ENCODE assay signal across 1 cellular context in the genomic region with DNA sequence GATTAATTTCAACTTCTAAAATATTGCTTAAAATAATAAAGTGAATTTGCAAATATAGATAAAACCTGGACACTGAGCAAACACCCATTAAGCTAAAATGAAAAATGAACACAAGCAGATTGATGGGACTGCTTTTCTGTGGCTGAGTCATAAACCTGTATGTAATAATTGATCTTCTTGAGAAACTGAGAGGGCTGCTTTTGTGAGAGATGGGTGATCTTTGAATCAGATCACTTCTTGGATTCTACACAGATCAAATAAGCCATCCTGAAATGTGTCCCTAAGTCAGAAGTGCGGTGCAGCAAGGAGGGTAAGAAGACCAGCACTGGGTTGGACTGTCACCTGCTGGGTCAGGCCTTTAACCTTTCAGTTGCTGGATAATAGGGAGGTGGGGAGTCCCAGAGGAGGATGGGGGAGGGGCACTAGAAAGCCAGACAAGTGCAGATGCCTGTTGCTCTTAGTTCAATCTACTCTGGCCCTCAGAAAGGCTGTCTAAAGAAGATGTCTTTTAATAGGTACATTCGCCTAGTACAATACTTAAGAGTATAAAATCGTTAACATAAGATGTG.
TF ChIP-seq lines count a peak whose summit lies in the region.

No MANE protein-coding gene starts in this region.

TF ChIP-seq in WTC11, 78 proteins besides CTCF, POLR2A, EP300 and RAD21 (continued from another document):
- TF ChIP-seq, protein P1, sequence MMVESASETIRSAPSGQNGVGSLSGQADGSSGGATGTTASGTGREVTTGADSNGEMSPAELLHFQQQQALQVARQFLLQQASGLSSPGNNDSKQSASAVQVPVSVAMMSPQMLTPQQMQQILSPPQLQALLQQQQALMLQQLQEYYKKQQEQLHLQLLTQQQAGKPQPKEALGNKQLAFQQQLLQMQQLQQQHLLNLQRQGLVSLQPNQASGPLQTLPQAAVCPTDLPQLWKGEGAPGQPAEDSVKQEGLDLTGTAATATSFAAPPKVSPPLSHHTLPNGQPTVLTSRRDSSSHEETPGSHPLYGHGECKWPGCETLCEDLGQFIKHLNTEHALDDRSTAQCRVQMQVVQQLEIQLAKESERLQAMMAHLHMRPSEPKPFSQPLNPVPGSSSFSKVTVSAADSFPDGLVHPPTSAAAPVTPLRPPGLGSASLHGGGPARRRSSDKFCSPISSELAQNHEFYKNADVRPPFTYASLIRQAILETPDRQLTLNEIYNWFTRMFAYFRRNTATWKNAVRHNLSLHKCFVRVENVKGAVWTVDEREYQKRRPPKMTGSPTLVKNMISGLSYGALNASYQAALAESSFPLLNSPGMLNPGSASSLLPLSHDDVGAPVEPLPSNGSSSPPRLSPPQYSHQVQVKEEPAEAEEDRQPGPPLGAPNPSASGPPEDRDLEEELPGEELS (CRISPR knock-in tag; IDR thresholded peaks at IDR 0.05), result no peak
- TF ChIP-seq ZNF219 (CRISPR knock-in tag; IDR thresholded peaks at IDR 0.05; ENCODE audit: borderline replicate concordance) (no peak), OVOL2 (CRISPR knock-in tag; IDR thresholded peaks at IDR 0.05; ENCODE audit: borderline replicate concordance) (no peak), TP53 (CRISPR knock-in tag; IDR thresholded peaks at IDR 0.05) (no peak), IRF2 (CRISPR knock-in tag; IDR thresholded peaks at IDR 0.05; ENCODE audit: borderline replicate concordance, low read depth) (no peak)
- TF ChIP-seq, protein P2, sequence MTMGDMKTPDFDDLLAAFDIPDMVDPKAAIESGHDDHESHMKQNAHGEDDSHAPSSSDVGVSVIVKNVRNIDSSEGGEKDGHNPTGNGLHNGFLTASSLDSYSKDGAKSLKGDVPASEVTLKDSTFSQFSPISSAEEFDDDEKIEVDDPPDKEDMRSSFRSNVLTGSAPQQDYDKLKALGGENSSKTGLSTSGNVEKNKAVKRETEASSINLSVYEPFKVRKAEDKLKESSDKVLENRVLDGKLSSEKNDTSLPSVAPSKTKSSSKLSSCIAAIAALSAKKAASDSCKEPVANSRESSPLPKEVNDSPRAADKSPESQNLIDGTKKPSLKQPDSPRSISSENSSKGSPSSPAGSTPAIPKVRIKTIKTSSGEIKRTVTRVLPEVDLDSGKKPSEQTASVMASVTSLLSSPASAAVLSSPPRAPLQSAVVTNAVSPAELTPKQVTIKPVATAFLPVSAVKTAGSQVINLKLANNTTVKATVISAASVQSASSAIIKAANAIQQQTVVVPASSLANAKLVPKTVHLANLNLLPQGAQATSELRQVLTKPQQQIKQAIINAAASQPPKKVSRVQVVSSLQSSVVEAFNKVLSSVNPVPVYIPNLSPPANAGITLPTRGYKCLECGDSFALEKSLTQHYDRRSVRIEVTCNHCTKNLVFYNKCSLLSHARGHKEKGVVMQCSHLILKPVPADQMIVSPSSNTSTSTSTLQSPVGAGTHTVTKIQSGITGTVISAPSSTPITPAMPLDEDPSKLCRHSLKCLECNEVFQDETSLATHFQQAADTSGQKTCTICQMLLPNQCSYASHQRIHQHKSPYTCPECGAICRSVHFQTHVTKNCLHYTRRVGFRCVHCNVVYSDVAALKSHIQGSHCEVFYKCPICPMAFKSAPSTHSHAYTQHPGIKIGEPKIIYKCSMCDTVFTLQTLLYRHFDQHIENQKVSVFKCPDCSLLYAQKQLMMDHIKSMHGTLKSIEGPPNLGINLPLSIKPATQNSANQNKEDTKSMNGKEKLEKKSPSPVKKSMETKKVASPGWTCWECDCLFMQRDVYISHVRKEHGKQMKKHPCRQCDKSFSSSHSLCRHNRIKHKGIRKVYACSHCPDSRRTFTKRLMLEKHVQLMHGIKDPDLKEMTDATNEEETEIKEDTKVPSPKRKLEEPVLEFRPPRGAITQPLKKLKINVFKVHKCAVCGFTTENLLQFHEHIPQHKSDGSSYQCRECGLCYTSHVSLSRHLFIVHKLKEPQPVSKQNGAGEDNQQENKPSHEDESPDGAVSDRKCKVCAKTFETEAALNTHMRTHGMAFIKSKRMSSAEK (CRISPR knock-in tag; IDR thresholded peaks at IDR 0.05; ENCODE audit: borderline replicate concordance), result no peak
- TF ChIP-seq, protein P3, sequence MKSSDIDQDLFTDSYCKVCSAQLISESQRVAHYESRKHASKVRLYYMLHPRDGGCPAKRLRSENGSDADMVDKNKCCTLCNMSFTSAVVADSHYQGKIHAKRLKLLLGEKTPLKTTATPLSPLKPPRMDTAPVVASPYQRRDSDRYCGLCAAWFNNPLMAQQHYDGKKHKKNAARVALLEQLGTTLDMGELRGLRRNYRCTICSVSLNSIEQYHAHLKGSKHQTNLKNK (CRISPR knock-in tag; IDR thresholded peaks at IDR 0.05), result no peak
- TF ChIP-seq, protein P4, sequence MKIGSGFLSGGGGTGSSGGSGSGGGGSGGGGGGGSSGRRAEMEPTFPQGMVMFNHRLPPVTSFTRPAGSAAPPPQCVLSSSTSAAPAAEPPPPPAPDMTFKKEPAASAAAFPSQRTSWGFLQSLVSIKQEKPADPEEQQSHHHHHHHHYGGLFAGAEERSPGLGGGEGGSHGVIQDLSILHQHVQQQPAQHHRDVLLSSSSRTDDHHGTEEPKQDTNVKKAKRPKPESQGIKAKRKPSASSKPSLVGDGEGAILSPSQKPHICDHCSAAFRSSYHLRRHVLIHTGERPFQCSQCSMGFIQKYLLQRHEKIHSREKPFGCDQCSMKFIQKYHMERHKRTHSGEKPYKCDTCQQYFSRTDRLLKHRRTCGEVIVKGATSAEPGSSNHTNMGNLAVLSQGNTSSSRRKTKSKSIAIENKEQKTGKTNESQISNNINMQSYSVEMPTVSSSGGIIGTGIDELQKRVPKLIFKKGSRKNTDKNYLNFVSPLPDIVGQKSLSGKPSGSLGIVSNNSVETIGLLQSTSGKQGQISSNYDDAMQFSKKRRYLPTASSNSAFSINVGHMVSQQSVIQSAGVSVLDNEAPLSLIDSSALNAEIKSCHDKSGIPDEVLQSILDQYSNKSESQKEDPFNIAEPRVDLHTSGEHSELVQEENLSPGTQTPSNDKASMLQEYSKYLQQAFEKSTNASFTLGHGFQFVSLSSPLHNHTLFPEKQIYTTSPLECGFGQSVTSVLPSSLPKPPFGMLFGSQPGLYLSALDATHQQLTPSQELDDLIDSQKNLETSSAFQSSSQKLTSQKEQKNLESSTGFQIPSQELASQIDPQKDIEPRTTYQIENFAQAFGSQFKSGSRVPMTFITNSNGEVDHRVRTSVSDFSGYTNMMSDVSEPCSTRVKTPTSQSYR (CRISPR knock-in tag; IDR thresholded peaks at IDR 0.05), result no peak
